Comparison of ENCODE assay signal across 15 cellular contexts in the genomic region with DNA sequence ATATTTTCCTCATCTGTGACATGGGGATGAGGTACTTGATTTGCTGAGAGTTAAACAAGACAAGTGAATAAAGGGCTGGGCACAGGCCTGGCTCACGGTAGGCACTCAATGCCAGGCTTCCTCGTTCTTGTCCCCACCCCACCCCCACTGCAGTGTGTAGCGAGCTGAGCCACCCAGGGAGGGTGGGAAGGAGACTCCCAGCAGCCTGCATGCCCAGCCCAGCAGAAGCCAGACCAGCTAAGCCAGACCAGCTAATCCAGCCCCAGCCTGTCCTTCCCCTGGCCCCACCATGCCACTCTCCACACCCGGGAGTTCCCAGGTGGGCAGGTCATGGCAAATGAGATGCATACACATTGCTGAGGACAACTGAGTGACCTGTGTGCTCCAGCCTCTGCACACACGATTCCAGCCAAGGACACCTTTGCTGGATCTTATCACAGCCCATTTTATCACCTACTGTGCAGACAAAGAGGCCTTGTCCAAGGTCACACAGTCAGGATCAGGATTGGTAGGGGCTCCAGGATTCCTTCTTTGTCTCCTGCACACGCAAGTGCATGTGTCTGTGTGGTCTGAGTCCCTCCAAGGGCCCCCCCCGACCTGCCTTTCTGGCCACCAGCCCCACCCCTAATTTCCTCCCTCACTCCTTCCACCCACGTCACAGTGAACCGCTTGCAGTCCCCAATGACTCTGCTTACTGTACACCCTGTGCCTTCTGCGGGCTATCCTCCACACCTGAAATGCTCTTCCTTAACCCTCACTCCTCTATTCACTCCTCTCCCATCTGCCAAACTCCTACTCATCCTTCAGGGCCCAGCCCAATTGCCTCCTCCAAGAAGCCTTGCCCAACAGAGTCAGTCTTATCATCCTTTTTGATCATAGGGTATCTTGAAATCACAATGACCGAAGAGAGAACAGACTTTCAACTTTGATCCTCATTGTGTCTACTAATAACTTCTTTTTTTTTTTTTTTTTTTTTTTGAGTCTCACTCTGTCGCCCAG. TPM values are rescaled to one million over a fixed set of nuclear protein-coding genes. Genes with fewer than 3 reads are reported as not detected.
DNase-seq lines count a peak whose midpoint lies in the region; ATAC-seq and TF ChIP-seq lines count a peak whose summit lies in the region.
"Had no signal": no experiment of that assay in that cellular context is flagged by ENCODE, and none has a peak within 500 bp of the region (broad histone marks: within the 10 kb centered on the region; RNA-seq: fewer than 3 reads in every experiment).

No MANE protein-coding gene starts in this region.

- H4K91ac ChIP-seq in neuronal stem cell (ENCODE audit: low read depth, low read length, poor library complexity): no peak overlapping the region

- no peak overlapping the region for H3K9ac ChIP-seq in neuronal stem cell (ENCODE audit: low read depth, low read length, poor library complexity)

- H3K79me1 ChIP-seq in neuronal stem cell (ENCODE audit: low read depth, low read length): no peaks in the 10 kb centered on the region

- H3K36me3 ChIP-seq in heart left ventricle: no peaks in the 10 kb centered on the region
- no peaks in the 10 kb centered on the region for H3K36me3 ChIP-seq in neuronal stem cell (replicated peaks in 1 of 2; ENCODE audit: control insufficient read depth in 2 of 2, insufficient read depth in 2 of 2, low read length in 2 of 2)

- peak overlapping the region; percentile 17 for H2BK12ac ChIP-seq in neuronal stem cell (ENCODE audit: low read length)

- H4K8ac ChIP-seq in neuronal stem cell (ENCODE audit: low read depth, low read length): no peak overlapping the region

- TF ChIP-seq CTCF in heart left ventricle (IDR thresholded peaks at IDR 0.05): no peak

- H3K9me3 ChIP-seq in heart left ventricle: peaks cover 0 to 8% (median 0%) of the 10 kb centered on the region in 12 donors
- H3K9me3 ChIP-seq in neuronal stem cell (replicated peaks in 1 of 2; ENCODE audit: control insufficient read depth in 2 of 2, insufficient read depth in 1 of 2, low read depth in 1 of 2, low read length in 2 of 2): peaks cover 4 to 12% of the 10 kb centered on the region in 2 donors

- no peak overlapping the region for H2BK15ac ChIP-seq in neuronal stem cell (ENCODE audit: low read length)

- TF ChIP-seq POLR2A in heart left ventricle (IDR thresholded peaks at IDR 0.05): no peak

- no peak overlapping the region for H3K14ac ChIP-seq in neuronal stem cell (ENCODE audit: low read length)

- WGBS in heart left ventricle, 4 donors: 55 to 64% (median 60%) methylated on average over 11 to 12 of the region's 12 CpGs
- WGBS in neuronal stem cell (ENCODE audit: extremely low coverage in 2 of 2, insufficient read length in 2 of 2, insufficient replicate concordance in 1 of 2), 2 donors: no CpG with 5 or more reads among the region's 12 CpGs

- ATAC-seq in heart left ventricle: no peak
- no peak for ATAC-seq in left cardiac atrium
- ATAC-seq in left ventricle myocardium superior: peak; percentile 2
- ATAC-seq: activated T-cell treated with anti-CD3 and anti-CD28 coated beads, Interleukin-2, amount 50 U/mL, for 4 hours had no signal

- H3K27ac ChIP-seq in heart left ventricle (peak overlapping the region in 7 of 12 donors; percentile 20 to 96 (median 45)), neuronal stem cell (replicated peaks; ENCODE audit: low read length) (no peak overlapping the region)

- H3K4me1 ChIP-seq in heart left ventricle: peaks cover 6 to 77% (median 32%) of the 10 kb centered on the region in 12 donors
- no peaks in the 10 kb centered on the region for H3K4me1 ChIP-seq in neuronal stem cell (ENCODE audit: control insufficient read depth in 2 of 2, insufficient read depth in 1 of 2, low read depth in 1 of 2, low read length in 2 of 2)

- peak overlapping the region; percentile 53 for H2AK5ac ChIP-seq in neuronal stem cell (ENCODE audit: low read depth, low read length)

- intact Hi-C loops in heart left ventricle (cut with DNase I) (no loop called here), left cardiac atrium (cut with DNase I) (no loop called here), left ventricle myocardium superior (cut with micrococcal nuclease) (no loop called here)

- H3K27me3 ChIP-seq in heart left ventricle (no peaks in the 10 kb centered on the region), neuronal stem cell (ENCODE audit: control insufficient read depth in 3 of 3, insufficient read depth in 3 of 3, low read depth in 1 of 3, low read length in 3 of 3) (no peaks in the 10 kb centered on the region)

- no peak overlapping the region for H3K4ac ChIP-seq in neuronal stem cell (ENCODE audit: low read length)

- H3K4me3 ChIP-seq in heart left ventricle (no peak overlapping the region), neuronal stem cell (ENCODE audit: low read length in 2 of 2) (no peak overlapping the region)
- H3K4me3 ChIP-seq: A549 had no signal

- DNase-seq in heart left ventricle (peak in 1 of 5 donors; percentile 48), left cardiac atrium (no peak), left ventricle myocardium superior (peak; percentile 56), neuronal stem cell (ENCODE audit: low spot score) (no peak), OCI-M2 (lab: John Stamatoyannopoulos, UW; ENCODE audit: unreplicated experiment) (no peak), AG08396 (ENCODE audit: low spot score) (no peak), AG20443 (ENCODE audit: low spot score) (no peak)
- DNase-seq in stimulated activated CD4-positive, alpha-beta T cell treated with anti-CD3 and anti-CD28 coated beads, Interleukin-4, amount 100 ng/mL, for 24 hours: no peak
- DNase-seq: activated CD4-positive, alpha-beta T cell treated with anti-CD3 and anti-CD28 coated beads for 48 hours; activated T-cell treated with anti-CD3 and anti-CD28 coated beads, Interleukin-2, amount 50 U/mL, for 4 hours; cortex of kidney; Kasumi-1; NCI-H510A treated with DMSO at 0.1 percent for 48 hours; stimulated activated CD4-positive, alpha-beta T cell treated with anti-CD3 and anti-CD28 coated beads, Interleukin-2, amount 100 ng/mL, for 48 hours had no signal

- no peak overlapping the region for H2BK120ac ChIP-seq in neuronal stem cell (ENCODE audit: low read depth, low read length)

- no peak overlapping the region for H3K4me2 ChIP-seq in neuronal stem cell (ENCODE audit: insufficient read depth, low read length, poor library complexity, severe bottlenecking)
- H3K4me2 ChIP-seq: A549 had no signal

- peak overlapping the region; percentile 45 for H3K18ac ChIP-seq in neuronal stem cell (ENCODE audit: low read length)

- H2BK5ac ChIP-seq in neuronal stem cell (ENCODE audit: low read length): no peak overlapping the region

- no peak overlapping the region for H2AFZ ChIP-seq in neuronal stem cell (ENCODE audit: low read length)

- H3K23ac ChIP-seq in neuronal stem cell (ENCODE audit: low read depth, low read length, poor library complexity): no peak overlapping the region

RNA-seq across cellular contexts. Expression of a gene that starts 26.6 kb away (rescaled TPM):
- 100 to 1,000 TPM in 4 of 9 donors, 10 to 100 TPM in 5; 39.9 to 335 (median 78.2) TPM for total RNA-seq in heart left ventricle
- polyA plus RNA-seq in heart left ventricle: 100 to 1,000 TPM in 1 of 2 donors, 10 to 100 TPM in 1; 24.3 to 116 TPM
- 100 to 1,000 TPM; 126 to 228 TPM for total RNA-seq in left cardiac atrium
- total RNA-seq in left ventricle myocardium superior: 98.9 TPM
- 10.2 TPM for polyA plus RNA-seq in neuronal stem cell (2013, experiment 1 of 2)
- polyA plus RNA-seq in neuronal stem cell (2013, experiment 2 of 2): 10.0 TPM
